ENCODE assay signal across 23 cellular contexts in genomic region chr12:120979862-120980696, GRCh38. TPM values are rescaled to one million over a fixed set of nuclear protein-coding genes. Genes with fewer than 3 reads are reported as not detected.
DNase-seq lines count a peak whose midpoint lies in the region; ATAC-seq, FAIRE-seq and TF ChIP-seq lines count a peak whose summit lies in the region.
"Had no signal": no experiment of that assay in that cellular context is flagged by ENCODE, and none has a peak within 500 bp of the region (broad histone marks: within the 10 kb centered on the region; RNA-seq: fewer than 3 reads in every experiment).

No MANE protein-coding gene starts in this region.

- H3K36me3 ChIP-seq in K562 (ENCODE audit: control insufficient read depth, insufficient read depth, low read length) (no peaks in the 10 kb centered on the region), HepG2 (replicated peaks in 1 of 2; ENCODE audit: control insufficient read depth in 1 of 2, insufficient read depth in 2 of 2, low read length in 2 of 2) (peaks cover 3 to 12% of the 10 kb centered on the region in 2 experiments; a peak in 3 of 5 replicates), small intestine (ENCODE audit: control insufficient read depth in 2 of 2, insufficient read depth in 2 of 2, low read length in 2 of 2) (no peaks in the 10 kb centered on the region), tibial nerve (no peaks in the 10 kb centered on the region)
- H3K36me3 ChIP-seq: esophagus muscularis mucosa had no signal

- no peak for TF ChIP-seq POLR2A in K562 (conservative IDR thresholded peaks at IDR 0.05)
- peak; percentile 30 to 50 for TF ChIP-seq POLR2A in HepG2 (IDR thresholded peaks at IDR 0.05; ENCODE audit: insufficient read depth in 1 of 2, low read depth in 2 of 2, low read length in 2 of 2)
- TF ChIP-seq POLR2A in tibial nerve (IDR thresholded peaks at IDR 0.05): no peak

- TF ChIP-seq EP300 in K562 (IDR thresholded peaks at IDR 0.05; ENCODE audit: low read length) (no peak), HepG2 (IDR thresholded peaks at IDR 0.05; ENCODE audit: low read depth in 2 of 2, low read length in 2 of 2) (peak; percentile 36 to 76; a peak in 2 of 4 replicates), HepG2 (CRISPR knock-in tag; IDR thresholded peaks at IDR 0.05; ENCODE audit: borderline replicate concordance) (peak; percentile 79), tibial nerve (IDR thresholded peaks at IDR 0.05) (no peak)

- DNase-seq in DMS53 (lab: John Stamatoyannopoulos, UW): peak; percentile 63
- DNase-seq in K562 (ENCODE audit: extremely low read depth in 1 of 4, low spot score in 3 of 4): no peak
- DNase-seq in HepG2 (ENCODE audit: low spot score): peak; percentile 86
- DNase-seq in small intestine: peak; percentile 88
- DNase-seq in tibial nerve (ENCODE audit: low spot score in 2 of 2): no peak
- DNase-seq: activated CD4-positive, alpha-beta T cell treated with anti-CD3 and anti-CD28 coated beads for 4 hours; activated CD8-positive, alpha-beta memory T cell treated with anti-CD3 and anti-CD28 coated beads, Interleukin-2, amount 10 ng/mL, durations not matched to agents 7 days and 5 days; CD8-positive, alpha-beta memory T cell; NCI-H1694; NCI-H2227 treated with DMSO at 0.1 percent for 48 hours; retina; stimulated activated CD4-positive, alpha-beta T cell treated with anti-CD3 and anti-CD28 coated beads, Interleukin-15, amount 100 ng/mL, for 24 hours; stimulated activated naive CD4-positive, alpha-beta T cell treated with Interleukin-2 at 50 U/mL for 16 hours; T-helper 9 cell; trophoblast cell had no signal

- TF ChIP-seq CTCF in K562 (IDR thresholded peaks at IDR 0.05 in 2 of 3, conservative IDR thresholded peaks at IDR 0.05 in 1 of 3; ENCODE audit: insufficient read depth in 2 of 3, low read depth in 1 of 3, low read length in 3 of 3): no peak
- no peak; the same call in 1 of the 2 replicates for TF ChIP-seq CTCF in HepG2 (CRISPR knock-in tag; IDR thresholded peaks at IDR 0.05)
- TF ChIP-seq CTCF in tibial nerve (IDR thresholded peaks at IDR 0.05): no peak

- WGBS in K562 (ENCODE audit: insufficient coverage, low coverage, missing lambda C conversion rate): 17% methylated on average over 6 of the region's 11 CpGs
- 0% methylated on average over 4 of the region's 11 CpGs for WGBS in HepG2 (ENCODE audit: low lambda C conversion rate)
- WGBS in small intestine, 3 donors: 15 to 45% (median 28%) methylated on average over 11 of the region's 11 CpGs
- 53 to 65% methylated on average over 11 of the region's 11 CpGs for WGBS in tibial nerve, 2 donors

- TF ChIP-seq RAD21 in K562 (CRISPR knock-in tag; conservative IDR thresholded peaks at IDR 0.05 in 1 of 2, IDR thresholded peaks at IDR 0.05 in 1 of 2) (no peak), HepG2 (CRISPR knock-in tag; IDR thresholded peaks at IDR 0.05) (peak; percentile 43; the same call in 1 of the 2 replicates)

- BruUV-seq in K562 (replicated peaks; lab: Mats Ljungman, UMichigan) (no TSS peak), HepG2 (replicated peaks; lab: Mats Ljungman, UMichigan) (no TSS peak)

- H3K79me2 ChIP-seq in K562 (ENCODE audit: control insufficient read depth, insufficient read depth, low read length) (no peaks in the 10 kb centered on the region), HepG2 (ENCODE audit: insufficient read depth, low read length) (peaks cover 76% of the 10 kb centered on the region)

- in situ Hi-C loops in K562 (cut with MboI) (no loop called here), HepG2 (cut with HindIII; ENCODE audit: extremely low pct_ligation_motif_present, low pct_unique_long_range_greater_than_20kb) (no loop called here)

- H4K20me1 ChIP-seq in K562 (replicated peaks; ENCODE audit: control insufficient read depth, insufficient read depth, low read length) (no peaks in the 10 kb centered on the region), HepG2 (ENCODE audit: insufficient read depth, low read length) (no peaks in the 10 kb centered on the region)

- POLR2A ChIA-PET in K562 (lab: Yijun Ruan, JAX) (interaction anchor here (0.6 to 3.0 kb wide), 3 partner anchors 8 to 320 kb away, joined by 3 to 8 read pairs (median 3); no protein-coding TSS in a partner anchor), HepG2 (lab: Yijun Ruan, JAX) (interaction anchor here (0.6 to 6.9 kb wide), 27 partner anchors 8 to 753 kb away, joined by 3 to 176 read pairs (median 4); partner anchors contain the start of genes ACADS, POP5, RNU4-2 and SPPL3)

- H3K27me3 ChIP-seq in K562 (ENCODE audit: control insufficient read depth in 2 of 2, insufficient read depth in 2 of 2, low read length in 2 of 2) (no peaks in the 10 kb centered on the region), HepG2 (ENCODE audit: control insufficient read depth in 1 of 2, insufficient read depth in 2 of 2, low read length in 2 of 2) (no peaks in the 10 kb centered on the region; a peak in 1 of 5 replicates), small intestine (ENCODE audit: control insufficient read depth in 2 of 2, insufficient read depth in 2 of 2, low read length in 2 of 2) (no peaks in the 10 kb centered on the region), tibial nerve (no peaks in the 10 kb centered on the region)

- H3K4me2 ChIP-seq in K562 (ENCODE audit: insufficient read depth, low read length): no peak overlapping the region
- H3K4me2 ChIP-seq in HepG2 (ENCODE audit: low read depth, low read length): peak overlapping the region; percentile 93

- FAIRE-seq in K562 (lab: Jason Lieb, UNC): no peak
- peak; percentile 12 for FAIRE-seq in HepG2 (lab: Jason Lieb, UNC)
- no peak for FAIRE-seq in small intestine (lab: Jason Lieb, UNC)

- H3K4me1 ChIP-seq in K562 (replicated peaks in 1 of 2; ENCODE audit: control insufficient read depth in 2 of 2, insufficient read depth in 2 of 2, low read length in 2 of 2): peaks cover 0 to 10% of the 10 kb centered on the region in 2 experiments; a peak in 1 of 5 replicates
- H3K4me1 ChIP-seq in HepG2 (ENCODE audit: insufficient read depth, low read length): peaks cover 66% of the 10 kb centered on the region
- H3K4me1 ChIP-seq in small intestine (ENCODE audit: control insufficient read depth in 2 of 2, insufficient read depth in 1 of 2, low read depth in 1 of 2, low read length in 1 of 2): peaks cover 0 to 3% of the 10 kb centered on the region in 2 donors
- no peaks in the 10 kb centered on the region for H3K4me1 ChIP-seq in tibial nerve

- H3K9me1 ChIP-seq in K562 (ENCODE audit: control insufficient read depth, insufficient read depth, low read length): no peaks in the 10 kb centered on the region

- H2AFZ ChIP-seq in K562 (ENCODE audit: low read depth, low read length) (no peak overlapping the region), HepG2 (ENCODE audit: low read length) (no peak overlapping the region)

- no peak overlapping the region for H3K27ac ChIP-seq in K562 (ENCODE audit: extremely low read depth, low read depth, low read length)
- H3K27ac ChIP-seq in HepG2 (ENCODE audit: extremely low read length, insufficient read depth, low read length): peak overlapping the region; percentile 100
- peak overlapping the region; percentile 82 to 89 for H3K27ac ChIP-seq in small intestine (ENCODE audit: low read depth in 1 of 2, low read length in 1 of 2)
- peak overlapping the region in 1 of 4 donors; percentile 56 for H3K27ac ChIP-seq in tibial nerve
- H3K27ac ChIP-seq: esophagus muscularis mucosa had no signal

- H3K9me3 ChIP-seq in K562 (replicated peaks; ENCODE audit: control insufficient read depth, insufficient read depth, low read depth, low read length): no peaks in the 10 kb centered on the region
- no peaks in the 10 kb centered on the region for H3K9me3 ChIP-seq in HepG2 (ENCODE audit: low read length)
- no peaks in the 10 kb centered on the region for H3K9me3 ChIP-seq in small intestine (ENCODE audit: control insufficient read depth, low read depth)
- no peaks in the 10 kb centered on the region for H3K9me3 ChIP-seq in tibial nerve
- H3K9me3 ChIP-seq: esophagus muscularis mucosa had no signal

- CTCF ChIA-PET in K562 (lab: Yijun Ruan, JAX; ENCODE audit: low intra/inter-chr PET ratio): no interaction called here
- CTCF ChIA-PET in HepG2 (lab: Yijun Ruan, JAX; ENCODE audit: low intra/inter-chr PET ratio, low total read pairs): no interaction called here

- no peak overlapping the region for H3K4me3 ChIP-seq in K562
- peak overlapping the region; percentile 90 to 98 (median 98) for H3K4me3 ChIP-seq in HepG2 (replicated peaks in 1 of 3; ENCODE audit: insufficient read depth in 1 of 3, low read depth in 2 of 3, low read length in 3 of 3)
- peak overlapping the region; percentile 63 to 65 for H3K4me3 ChIP-seq in small intestine (ENCODE audit: low read depth in 1 of 2, low read length in 2 of 2)
- H3K4me3 ChIP-seq in tibial nerve: peak overlapping the region in 1 of 4 donors; percentile 18
- H3K4me3 ChIP-seq: esophagus muscularis mucosa had no signal

- peak; percentile 27; the same call in 1 of the 3 replicates for ATAC-seq in K562
- ATAC-seq in HepG2: peak; percentile 75
- ATAC-seq in HG03457 (IDR thresholded peaks at IDR 0.05; ENCODE audit: unreplicated experiment): no peak
- ATAC-seq in HG02870 (IDR thresholded peaks at IDR 0.05; ENCODE audit: unreplicated experiment): no peak
- no peak for ATAC-seq in HG03439 (IDR thresholded peaks at IDR 0.05; ENCODE audit: unreplicated experiment)
- ATAC-seq: activated CD8-positive, alpha-beta memory T cell treated with anti-CD3 and anti-CD28 coated beads, Interleukin-2, amount 10 ng/mL, durations not matched to agents 7 days and 5 days; natural killer cell treated with Interleukin-12 subunit alpha and Interleukin-12 subunit beta and Interleukin-15 and Interleukin-18, amount 100 ng/mL, for 72 hours; Panc1 had no signal

- H3K9ac ChIP-seq in K562 (ENCODE audit: insufficient read depth in 1 of 2, low read depth in 2 of 2, low read length in 2 of 2) (no peak overlapping the region), HepG2 (ENCODE audit: insufficient read depth, low read depth, low read length) (peak overlapping the region; percentile 99)

- intact Hi-C loops in K562 (cut with micrococcal nuclease) (no loop called here), HepG2 (cut with micrococcal nuclease; ENCODE audit: unreplicated experiment) (loop anchor here (10.0 kb wide), 1 partner anchor 75 kb away; the partner anchor contains the start of gene SPPL3)

RNA-seq across cellular contexts. Expression of gene HNF1A, which starts 1.7 kb away (rescaled TPM):
- total RNA-seq in K562 (2011; cell fraction: chromatin; rRNA removed; ENCODE audit: low replicate concordance): not detected in 2 replicates
- 0.17 TPM in 1 of 2 replicates, not detected in the other for total RNA-seq in K562 (2011; cell fraction: nucleolus; rRNA removed)
- not detected in 2 replicates for total RNA-seq in K562 (2011; cell fraction: nucleoplasm; rRNA removed)
- total RNA-seq in K562 (2014; rRNA removed) (not detected in 2 replicates), K562 (2014; rRNA removed; fragmentation: Illumina TruSeq; extraction: Trizol) (not detected in 2 replicates), K562 (2015; rRNA removed; fragmentation: Illumina TruSeq; extraction: Trizol) (not detected in 2 replicates), K562 (2021) (not detected in 2 replicates), HepG2 (2016; rRNA removed; fragmentation: Illumina TruSeq; extraction: Trizol) (27.0 and 34.7 TPM in 2 replicates), tibial nerve (not detected)
- polyA plus RNA-seq in K562 (2011; rRNA removed) (not detected in 2 replicates), K562 (2014; fragmentation: Illumina TruSeq; extraction: Trizol) (not detected in 2 replicates), K562 (2014; fragmentation: Nextera tagmentation; extraction: Ambion mirVana) (not detected), K562 (2014; rRNA removed) (not detected in 2 replicates), HepG2 (2011; rRNA removed) (13.4 and 18.2 TPM in 2 replicates), small intestine (10 to 100 TPM; 23.0 to 42.3 (median 32.2) TPM)
- 0.03 TPM in 1 of 2 replicates, not detected in the other for polyA plus RNA-seq in K562 (2011; cell fraction: cytosol; rRNA removed)
- not detected in 2 replicates for polyA plus RNA-seq in K562 (2011; cell fraction: nucleus; rRNA removed)
- polyA plus RNA-seq in K562 (2012): 0.03 TPM in 1 of 2 replicates, not detected in the other
- not detected in 2 replicates for polyA minus RNA-seq in K562 (2011; rRNA and poly(A)+ RNA removed)
- not detected in 2 replicates for polyA minus RNA-seq in K562 (2011; cell fraction: cytosol; rRNA and poly(A)+ RNA removed)
- polyA minus RNA-seq in K562 (2011; cell fraction: nucleus; rRNA and poly(A)+ RNA removed): not detected in 2 replicates
- 8.0 and 9.3 TPM in 2 replicates for total RNA-seq in HepG2 (2016; cell fraction: cytosol; rRNA removed; fragmentation: Illumina TruSeq; extraction: Trizol; ENCODE audit: low read depth)
- 23.4 and 36.7 TPM in 2 replicates for total RNA-seq in HepG2 (2016; cell fraction: insoluble cytoplasmic fraction; rRNA removed; fragmentation: Illumina TruSeq; extraction: Trizol)
- 19.4 and 20.4 TPM in 2 replicates for total RNA-seq in HepG2 (2016; cell fraction: membrane; rRNA removed; fragmentation: Illumina TruSeq; extraction: Trizol)
- total RNA-seq in HepG2 (2016; cell fraction: nucleus; rRNA removed; fragmentation: Illumina TruSeq; extraction: Trizol): 29.9 and 31.7 TPM in 2 replicates
- 7.6 and 12.7 TPM in 2 replicates for polyA plus RNA-seq in HepG2 (2011; cell fraction: cytosol; rRNA removed)
- 41.8 and 43.1 TPM in 2 replicates for polyA plus RNA-seq in HepG2 (2011; cell fraction: nucleus; rRNA removed)
- 21.5 and 22.4 TPM in 2 replicates for polyA plus RNA-seq in HepG2 (2012)
- 6.0 and 7.0 TPM in 2 replicates for polyA plus RNA-seq in HepG2 (2016; cell fraction: cytosol; fragmentation: Illumina TruSeq; extraction: Trizol; ENCODE audit: low read depth)
- polyA plus RNA-seq in HepG2 (2016; cell fraction: insoluble cytoplasmic fraction; fragmentation: Illumina TruSeq; extraction: Trizol; ENCODE audit: low read depth): 27.7 and 38.7 TPM in 2 replicates
- 13.6 and 14.7 TPM in 2 replicates for polyA plus RNA-seq in HepG2 (2016; cell fraction: membrane; fragmentation: Illumina TruSeq; extraction: Trizol; ENCODE audit: low read depth)
- 64.2 and 66.0 TPM in 2 replicates for polyA plus RNA-seq in HepG2 (2016; cell fraction: nucleus; fragmentation: Illumina TruSeq; extraction: Trizol; ENCODE audit: insufficient read depth, low read depth)
- 56.3 TPM in 1 of 2 replicates, not detected in the other for polyA minus RNA-seq in HepG2 (2011; rRNA and poly(A)+ RNA removed; ENCODE audit: low replicate concordance)
- 14.7 and 17.2 TPM in 2 replicates for polyA minus RNA-seq in HepG2 (2011; cell fraction: cytosol; rRNA and poly(A)+ RNA removed)
- polyA minus RNA-seq in HepG2 (2011; cell fraction: nucleus; rRNA and poly(A)+ RNA removed): 16.5 and 21.5 TPM in 2 replicates
- total RNA-seq: activated CD8-positive, alpha-beta memory T cell treated with anti-CD3 and anti-CD28 coated beads, Interleukin-2, amount 10 ng/mL, durations not matched to agents 7 days and 5 days; CD8-positive, alpha-beta memory T cell; esophagus muscularis mucosa; lung microvascular endothelial cell; natural killer cell treated with Interleukin-12 subunit alpha and Interleukin-12 subunit beta and Interleukin-15 and Interleukin-18, amount 100 ng/mL, for 72 hours had no signal
- polyA plus RNA-seq: CD8-positive, alpha-beta memory T cell; IgD-negative memory B cell had no signal

RNA-seq across cellular contexts. Expression of gene C12orf43, which starts 36.2 kb away (rescaled TPM):
- total RNA-seq in K562 (2011; cell fraction: chromatin; rRNA removed; ENCODE audit: low replicate concordance): 13.8 and 21.2 TPM in 2 replicates
- total RNA-seq in K562 (2011; cell fraction: nucleolus; rRNA removed): 13.0 and 18.5 TPM in 2 replicates
- total RNA-seq in K562 (2011; cell fraction: nucleoplasm; rRNA removed): 15.0 and 20.5 TPM in 2 replicates
- 21.6 and 22.3 TPM in 2 replicates for total RNA-seq in K562 (2014; rRNA removed)
- 10.4 and 11.4 TPM in 2 replicates for total RNA-seq in K562 (2014; rRNA removed; fragmentation: Illumina TruSeq; extraction: Trizol)
- 15.7 and 16.8 TPM in 2 replicates for total RNA-seq in K562 (2015; rRNA removed; fragmentation: Illumina TruSeq; extraction: Trizol)
- 19.6 and 20.8 TPM in 2 replicates for total RNA-seq in K562 (2021)
- polyA plus RNA-seq in K562 (2011; rRNA removed): 9.8 and 10.5 TPM in 2 replicates
- 8.8 and 11.0 TPM in 2 replicates for polyA plus RNA-seq in K562 (2011; cell fraction: cytosol; rRNA removed)
- polyA plus RNA-seq in K562 (2011; cell fraction: nucleus; rRNA removed): 8.4 and 9.5 TPM in 2 replicates
- polyA plus RNA-seq in K562 (2012): 11.7 and 14.4 TPM in 2 replicates
- polyA plus RNA-seq in K562 (2014; fragmentation: Illumina TruSeq; extraction: Trizol): 15.4 and 17.6 TPM in 2 replicates
- 1 to 10 TPM; 4.3 to 6.5 TPM for polyA plus RNA-seq in K562 (2014; fragmentation: Nextera tagmentation; extraction: Ambion mirVana)
- polyA plus RNA-seq in K562 (2014; rRNA removed): 22.2 and 25.2 TPM in 2 replicates
- polyA minus RNA-seq in K562 (2011; rRNA and poly(A)+ RNA removed): 5.5 and 6.8 TPM in 2 replicates
- polyA minus RNA-seq in K562 (2011; cell fraction: cytosol; rRNA and poly(A)+ RNA removed): 2.1 and 6.1 TPM in 2 replicates
- 6.5 and 8.1 TPM in 2 replicates for polyA minus RNA-seq in K562 (2011; cell fraction: nucleus; rRNA and poly(A)+ RNA removed)
- 11.1 and 12.9 TPM in 2 replicates for total RNA-seq in HepG2 (2016; rRNA removed; fragmentation: Illumina TruSeq; extraction: Trizol)
- 2.9 and 3.0 TPM in 2 replicates for total RNA-seq in HepG2 (2016; cell fraction: cytosol; rRNA removed; fragmentation: Illumina TruSeq; extraction: Trizol; ENCODE audit: low read depth)
- 11.4 and 12.4 TPM in 2 replicates for total RNA-seq in HepG2 (2016; cell fraction: insoluble cytoplasmic fraction; rRNA removed; fragmentation: Illumina TruSeq; extraction: Trizol)
- 6.7 and 7.4 TPM in 2 replicates for total RNA-seq in HepG2 (2016; cell fraction: membrane; rRNA removed; fragmentation: Illumina TruSeq; extraction: Trizol)
- 6.3 and 8.5 TPM in 2 replicates for total RNA-seq in HepG2 (2016; cell fraction: nucleus; rRNA removed; fragmentation: Illumina TruSeq; extraction: Trizol)
- polyA plus RNA-seq in HepG2 (2011; rRNA removed): 7.5 and 7.9 TPM in 2 replicates
- 7.3 TPM in 2 replicates for polyA plus RNA-seq in HepG2 (2011; cell fraction: cytosol; rRNA removed)
- 5.4 and 5.7 TPM in 2 replicates for polyA plus RNA-seq in HepG2 (2011; cell fraction: nucleus; rRNA removed)
- polyA plus RNA-seq in HepG2 (2012): 4.9 and 5.2 TPM in 2 replicates
- 2.1 and 2.4 TPM in 2 replicates for polyA plus RNA-seq in HepG2 (2016; cell fraction: cytosol; fragmentation: Illumina TruSeq; extraction: Trizol; ENCODE audit: low read depth)
- polyA plus RNA-seq in HepG2 (2016; cell fraction: insoluble cytoplasmic fraction; fragmentation: Illumina TruSeq; extraction: Trizol; ENCODE audit: low read depth): 15.7 and 18.4 TPM in 2 replicates
- polyA plus RNA-seq in HepG2 (2016; cell fraction: membrane; fragmentation: Illumina TruSeq; extraction: Trizol; ENCODE audit: low read depth): 4.8 and 5.4 TPM in 2 replicates
- polyA plus RNA-seq in HepG2 (2016; cell fraction: nucleus; fragmentation: Illumina TruSeq; extraction: Trizol; ENCODE audit: insufficient read depth, low read depth): 11.1 and 11.5 TPM in 2 replicates
- 5.8 and 9.3 TPM in 2 replicates for polyA minus RNA-seq in HepG2 (2011; rRNA and poly(A)+ RNA removed; ENCODE audit: low replicate concordance)
- polyA minus RNA-seq in HepG2 (2011; cell fraction: cytosol; rRNA and poly(A)+ RNA removed): 3.1 and 3.3 TPM in 2 replicates
- polyA minus RNA-seq in HepG2 (2011; cell fraction: nucleus; rRNA and poly(A)+ RNA removed): 8.5 and 12.4 TPM in 2 replicates
- polyA plus RNA-seq in small intestine: 10 to 100 TPM in 1 of 3 donors, 1 to 10 TPM in 2; 4.5 to 11.4 (median 5.1) TPM
- 10 to 100 TPM; 15.0 to 29.7 (median 20.6) TPM for total RNA-seq in tibial nerve

RNA-seq across cellular contexts. Expression of gene OASL, which starts 59.0 kb away (rescaled TPM):
- total RNA-seq in K562 (2011; cell fraction: chromatin; rRNA removed; ENCODE audit: low replicate concordance): not detected in 2 replicates
- total RNA-seq in K562 (2011; cell fraction: nucleolus; rRNA removed): not detected in 2 replicates
- not detected in 2 replicates for total RNA-seq in K562 (2011; cell fraction: nucleoplasm; rRNA removed)
- total RNA-seq in K562 (2014; rRNA removed): not detected in 2 replicates
- total RNA-seq in K562 (2014; rRNA removed; fragmentation: Illumina TruSeq; extraction: Trizol): not detected in 2 replicates
- 0.14 TPM in 1 of 2 replicates, not detected in the other for total RNA-seq in K562 (2015; rRNA removed; fragmentation: Illumina TruSeq; extraction: Trizol)
- not detected in 2 replicates for total RNA-seq in K562 (2021)
- not detected in 2 replicates for polyA plus RNA-seq in K562 (2011; rRNA removed)
- not detected in 2 replicates for polyA plus RNA-seq in K562 (2011; cell fraction: cytosol; rRNA removed)
- not detected in 2 replicates for polyA plus RNA-seq in K562 (2011; cell fraction: nucleus; rRNA removed)
- 0.07 TPM in 1 of 2 replicates, not detected in the other for polyA plus RNA-seq in K562 (2012)
- not detected in 2 replicates for polyA plus RNA-seq in K562 (2014; fragmentation: Illumina TruSeq; extraction: Trizol)
- not detected for polyA plus RNA-seq in K562 (2014; fragmentation: Nextera tagmentation; extraction: Ambion mirVana)
- not detected in 2 replicates for polyA plus RNA-seq in K562 (2014; rRNA removed)
- polyA minus RNA-seq in K562 (2011; rRNA and poly(A)+ RNA removed): not detected in 2 replicates
- polyA minus RNA-seq in K562 (2011; cell fraction: cytosol; rRNA and poly(A)+ RNA removed): not detected in 2 replicates
- polyA minus RNA-seq in K562 (2011; cell fraction: nucleus; rRNA and poly(A)+ RNA removed): not detected in 2 replicates
- 0.18 and 0.22 TPM in 2 replicates for total RNA-seq in HepG2 (2016; rRNA removed; fragmentation: Illumina TruSeq; extraction: Trizol)
- total RNA-seq in HepG2 (2016; cell fraction: cytosol; rRNA removed; fragmentation: Illumina TruSeq; extraction: Trizol; ENCODE audit: low read depth): 0.18 and 0.30 TPM in 2 replicates
- total RNA-seq in HepG2 (2016; cell fraction: insoluble cytoplasmic fraction; rRNA removed; fragmentation: Illumina TruSeq; extraction: Trizol): 0.19 and 0.21 TPM in 2 replicates
- 0.15 and 0.31 TPM in 2 replicates for total RNA-seq in HepG2 (2016; cell fraction: membrane; rRNA removed; fragmentation: Illumina TruSeq; extraction: Trizol)
- total RNA-seq in HepG2 (2016; cell fraction: nucleus; rRNA removed; fragmentation: Illumina TruSeq; extraction: Trizol): not detected in 2 replicates
- 0.09 and 0.11 TPM in 2 replicates for polyA plus RNA-seq in HepG2 (2011; rRNA removed)
- 0.05 and 0.09 TPM in 2 replicates for polyA plus RNA-seq in HepG2 (2011; cell fraction: cytosol; rRNA removed)
- not detected in 2 replicates for polyA plus RNA-seq in HepG2 (2011; cell fraction: nucleus; rRNA removed)
- 0.07 TPM in 1 of 2 replicates, not detected in the other for polyA plus RNA-seq in HepG2 (2012)
- 0.18 and 0.25 TPM in 2 replicates for polyA plus RNA-seq in HepG2 (2016; cell fraction: cytosol; fragmentation: Illumina TruSeq; extraction: Trizol; ENCODE audit: low read depth)
- polyA plus RNA-seq in HepG2 (2016; cell fraction: insoluble cytoplasmic fraction; fragmentation: Illumina TruSeq; extraction: Trizol; ENCODE audit: low read depth): 0.20 and 0.21 TPM in 2 replicates
- 0.14 and 0.29 TPM in 2 replicates for polyA plus RNA-seq in HepG2 (2016; cell fraction: membrane; fragmentation: Illumina TruSeq; extraction: Trizol; ENCODE audit: low read depth)
- 0.37 TPM in 1 of 2 replicates, not detected in the other for polyA plus RNA-seq in HepG2 (2016; cell fraction: nucleus; fragmentation: Illumina TruSeq; extraction: Trizol; ENCODE audit: insufficient read depth, low read depth)
- polyA minus RNA-seq in HepG2 (2011; rRNA and poly(A)+ RNA removed; ENCODE audit: low replicate concordance): 0.46 and 6.9 TPM in 2 replicates
- not detected in 2 replicates for polyA minus RNA-seq in HepG2 (2011; cell fraction: cytosol; rRNA and poly(A)+ RNA removed)
- not detected in 2 replicates for polyA minus RNA-seq in HepG2 (2011; cell fraction: nucleus; rRNA and poly(A)+ RNA removed)
- 1 to 10 TPM; 1.7 to 3.0 (median 2.2) TPM for polyA plus RNA-seq in small intestine
- total RNA-seq in tibial nerve: under 1 TPM in 2 of 4 donors, not detected in 2; 0.20 to 0.44 TPM

Comparison
In these comparisons a context has a peak if more than half of its experiments do, and no peak if none do; other contexts are left out.
1. DNase-seq: peak in DMS53 (single experiment), HepG2 (single experiment) and small intestine (single experiment); none in K562 (0 of 4) and tibial nerve (0 of 2).
2. ATAC-seq: peak in K562 (single experiment) and HepG2 (single experiment); none in HG03457 (single experiment), HG02870 (single experiment) and HG03439 (single experiment).
3. POLR2A ChIP-seq: peak in HepG2 (2 of 2); none in K562 (single experiment) and tibial nerve (0 of 2).
4. RNA of gene HNF1A, which starts 1.7 kb away (total RNA-seq): 8.0 to 36.7 TPM in HepG2; 0.17 TPM in K562 and not detected in tibial nerve; every median in the first group is over 4 times any median in the second.